Comparison of ENCODE assay signal across 15 cellular contexts in genomic region chr1:38115251-38115650, GRCh38.
DNase-seq lines count a peak whose midpoint lies in the region; ATAC-seq and TF ChIP-seq lines count a peak whose summit lies in the region.
"Had no signal": no experiment of that assay in that cellular context is flagged by ENCODE, and none has a peak within 500 bp of the region (broad histone marks: within the 10 kb centered on the region; RNA-seq: fewer than 3 reads in every experiment).

No MANE protein-coding gene starts in this region.

- DNase-seq in SK-N-MC (ENCODE audit: low read depth, low spot score) = no peak
- no peak for DNase-seq in neuronal stem cell (ENCODE audit: low spot score)
- DNase-seq in T-helper 2 cell treated with Interferon-gamma antibody and Interleukin-4, amounts not matched to agents 5 μg/mL and 100 μg/mL, for 36 hours (ENCODE audit: low spot score) = no peak
- no peak for DNase-seq in heart left ventricle
- no peak for DNase-seq in dermis blood vessel endothelial cell
- DNase-seq: Caco-2; CD8-positive, alpha-beta memory T cell; DND-41; GDM1; HCEC 1CT had no signal

- H3K18ac ChIP-seq in neuronal stem cell (ENCODE audit: low read length) = no peak overlapping the region

- H3K4me2 ChIP-seq in BLaER1 (peak overlapping the region; percentile 69), neuronal stem cell (ENCODE audit: insufficient read depth, low read length, poor library complexity, severe bottlenecking) (no peak overlapping the region)

- no peak overlapping the region for H4K8ac ChIP-seq in neuronal stem cell (ENCODE audit: low read depth, low read length)

- no peak overlapping the region for H2BK5ac ChIP-seq in neuronal stem cell (ENCODE audit: low read length)

- no peaks in the 10 kb centered on the region for H3K4me1 Mint-ChIP-seq in T-helper 2 cell treated with Interferon-gamma antibody and Interleukin-4, amounts not matched to agents 5 μg/mL and 100 μg/mL, for 36 hours (ENCODE audit: low read depth)
- H3K4me1 Mint-ChIP-seq: B cell had no signal

- no peaks in the 10 kb centered on the region for H3K9me3 Mint-ChIP-seq in T-helper 2 cell treated with Interferon-gamma antibody and Interleukin-4, amounts not matched to agents 5 μg/mL and 100 μg/mL, for 36 hours
- H3K9me3 Mint-ChIP-seq: CD8-positive, alpha-beta memory T cell had no signal

- no peak overlapping the region for H3K27ac ChIP-seq in BLaER1
- peak overlapping the region; percentile 26; the same call in 1 of the 2 replicates for H3K27ac ChIP-seq in SK-N-MC
- peak overlapping the region; percentile 56 for H3K27ac ChIP-seq in cingulate gyrus (ENCODE audit: low read depth, low read length)
- H3K27ac ChIP-seq in neuronal stem cell (replicated peaks; ENCODE audit: low read length) = no peak overlapping the region
- no peak overlapping the region for H3K27ac ChIP-seq in heart left ventricle
- H3K27ac ChIP-seq: HL-60 had no signal

- H3K23ac ChIP-seq in neuronal stem cell (ENCODE audit: low read depth, low read length, poor library complexity) = no peak overlapping the region

- H3K36me3 ChIP-seq in BLaER1 (no peaks in the 10 kb centered on the region), SK-N-MC (ENCODE audit: insufficient read depth, low read length) (no peaks in the 10 kb centered on the region), neuronal stem cell (replicated peaks in 1 of 2; ENCODE audit: control insufficient read depth in 2 of 2, insufficient read depth in 2 of 2, low read length in 2 of 2) (peaks cover 0 to 63% of the 10 kb centered on the region in 2 donors), heart left ventricle (no peaks in the 10 kb centered on the region)

- no peaks in the 10 kb centered on the region for H4K20me1 ChIP-seq in BLaER1

- H3K9me3 ChIP-seq in BLaER1 (peaks cover 2% of the 10 kb centered on the region; the same call in 1 of the 2 replicates), SK-N-MC (ENCODE audit: low read depth, low read length) (no peaks in the 10 kb centered on the region; the same call in 1 of the 2 replicates), neuronal stem cell (replicated peaks in 1 of 2; ENCODE audit: control insufficient read depth in 2 of 2, insufficient read depth in 1 of 2, low read depth in 1 of 2, low read length in 2 of 2) (peaks cover 0 to 1% of the 10 kb centered on the region in 2 donors), heart left ventricle (peaks cover 0 to 6% (median 0%) of the 10 kb centered on the region in 12 donors)
- H3K9me3 ChIP-seq: Caco-2 had no signal

- no peak overlapping the region for H3K27ac Mint-ChIP-seq in T-helper 2 cell treated with Interferon-gamma antibody and Interleukin-4, amounts not matched to agents 5 μg/mL and 100 μg/mL, for 36 hours
- H3K27ac Mint-ChIP-seq: B cell, CD14-positive monocyte had no signal

- H3K14ac ChIP-seq in neuronal stem cell (ENCODE audit: low read length) = no peak overlapping the region

- no peak overlapping the region for H2AK5ac ChIP-seq in neuronal stem cell (ENCODE audit: low read depth, low read length)

- no peak overlapping the region for H2BK12ac ChIP-seq in neuronal stem cell (ENCODE audit: low read length)

- H3K36me3 Mint-ChIP-seq in T-helper 2 cell treated with Interferon-gamma antibody and Interleukin-4, amounts not matched to agents 5 μg/mL and 100 μg/mL, for 36 hours (ENCODE audit: low read depth) = no peaks in the 10 kb centered on the region
- H3K36me3 Mint-ChIP-seq: CD14-positive monocyte; CD8-positive, alpha-beta memory T cell had no signal

- H3K4me3 Mint-ChIP-seq in T-helper 2 cell treated with Interferon-gamma antibody and Interleukin-4, amounts not matched to agents 5 μg/mL and 100 μg/mL, for 36 hours = no peak overlapping the region
- H3K4me3 Mint-ChIP-seq: B cell; CD14-positive monocyte; CD8-positive, alpha-beta memory T cell had no signal

- H3K9ac ChIP-seq in BLaER1 = no peak overlapping the region
- H3K9ac ChIP-seq in SK-N-MC (ENCODE audit: insufficient read length) = no peak overlapping the region
- H3K9ac ChIP-seq in neuronal stem cell (ENCODE audit: low read depth, low read length, poor library complexity) = peak overlapping the region; percentile 21

- H3K4me1 ChIP-seq in BLaER1 (peaks cover 38% of the 10 kb centered on the region), neuronal stem cell (ENCODE audit: control insufficient read depth in 2 of 2, insufficient read depth in 1 of 2, low read depth in 1 of 2, low read length in 2 of 2) (peaks cover 2 to 6% of the 10 kb centered on the region in 2 donors), heart left ventricle (no peaks in the 10 kb centered on the region)
- H3K4me1 ChIP-seq: Caco-2 had no signal

- H3K4me3 ChIP-seq in BLaER1 = no peak overlapping the region
- H3K4me3 ChIP-seq in SK-N-MC = no peak overlapping the region
- H3K4me3 ChIP-seq in neuronal stem cell (ENCODE audit: low read length in 2 of 2) = no peak overlapping the region
- H3K4me3 ChIP-seq in heart left ventricle = no peak overlapping the region

- no peaks in the 10 kb centered on the region for H3K79me1 ChIP-seq in neuronal stem cell (ENCODE audit: low read depth, low read length)

- H3K27me3 ChIP-seq in BLaER1 (no peaks in the 10 kb centered on the region), neuronal stem cell (ENCODE audit: control insufficient read depth in 3 of 3, insufficient read depth in 3 of 3, low read depth in 1 of 3, low read length in 3 of 3) (no peaks in the 10 kb centered on the region), heart left ventricle (no peaks in the 10 kb centered on the region)

- H2BK120ac ChIP-seq in neuronal stem cell (ENCODE audit: low read depth, low read length) = no peak overlapping the region

- no peak overlapping the region for H2BK15ac ChIP-seq in neuronal stem cell (ENCODE audit: low read length)

- ATAC-seq in heart left ventricle = no peak

- TF ChIP-seq CTCF in heart left ventricle (IDR thresholded peaks at IDR 0.05) = no peak

- intact Hi-C loops in heart left ventricle (cut with DNase I) = no loop called here

- no peak overlapping the region for H4K91ac ChIP-seq in neuronal stem cell (ENCODE audit: low read depth, low read length, poor library complexity)

- TF ChIP-seq POLR2A in heart left ventricle (IDR thresholded peaks at IDR 0.05) = no peak

- H3K4ac ChIP-seq in neuronal stem cell (ENCODE audit: low read length) = no peak overlapping the region

- H3K27me3 Mint-ChIP-seq in T-helper 2 cell treated with Interferon-gamma antibody and Interleukin-4, amounts not matched to agents 5 μg/mL and 100 μg/mL, for 36 hours (ENCODE audit: low read depth) = peaks cover 1% of the 10 kb centered on the region
- H3K27me3 Mint-ChIP-seq: B cell had no signal

- no peak overlapping the region for H2AFZ ChIP-seq in neuronal stem cell (ENCODE audit: low read length)

- WGBS in neuronal stem cell (ENCODE audit: extremely low coverage in 2 of 2, insufficient read length in 2 of 2, insufficient replicate concordance in 1 of 2), 2 donors = no CpG with 5 or more reads among the region's 15 CpGs
- WGBS in heart left ventricle, 4 donors = 94 to 95% (median 94%) methylated on average over 15 of the region's 15 CpGs

Comparison
In these comparisons a context has a peak if more than half of its experiments do, and no peak if none do; other contexts are left out.
1. H3K27ac ChIP-seq: peak in SK-N-MC (single experiment) and cingulate gyrus (single experiment); none in BLaER1 (single experiment), neuronal stem cell (single experiment) and heart left ventricle (0 of 12).